In the genomic region with DNA sequence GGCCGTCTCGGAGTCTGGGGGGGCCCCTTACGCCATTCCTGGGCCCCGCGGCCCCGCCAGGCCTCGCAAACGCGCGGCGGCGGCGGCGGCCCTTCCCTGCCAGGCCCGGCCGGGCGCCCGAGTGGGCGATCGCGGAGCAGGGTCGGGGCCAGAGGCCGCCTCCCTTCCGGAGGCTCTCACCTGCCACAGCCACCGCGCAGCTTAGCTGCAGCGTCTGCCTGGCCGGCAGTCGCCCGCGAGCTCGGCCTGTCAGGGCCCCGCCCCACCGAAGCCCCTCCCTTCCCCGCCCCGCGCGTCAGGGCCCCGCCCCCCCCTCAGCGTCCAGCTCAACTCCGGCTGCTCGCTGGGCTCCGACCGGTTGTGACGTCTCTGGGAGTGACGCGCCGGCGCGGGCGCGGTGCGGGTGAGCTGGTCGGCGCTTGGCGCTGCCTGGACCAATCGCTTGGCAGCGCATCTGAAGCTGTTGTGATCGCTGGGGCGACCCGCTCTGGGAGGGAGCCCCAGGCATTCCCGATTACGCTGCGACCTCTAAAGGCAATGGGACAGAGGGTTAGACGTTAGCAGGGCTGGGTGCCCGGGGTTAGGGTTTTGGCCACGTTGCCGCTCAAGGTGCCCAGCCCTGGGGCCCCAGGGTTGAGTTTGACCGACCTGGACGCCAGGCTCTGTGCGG, we compare ENCODE assay signal across 1 cellular context.
TF ChIP-seq lines count a peak whose summit lies in the region.

A gene with protein sequence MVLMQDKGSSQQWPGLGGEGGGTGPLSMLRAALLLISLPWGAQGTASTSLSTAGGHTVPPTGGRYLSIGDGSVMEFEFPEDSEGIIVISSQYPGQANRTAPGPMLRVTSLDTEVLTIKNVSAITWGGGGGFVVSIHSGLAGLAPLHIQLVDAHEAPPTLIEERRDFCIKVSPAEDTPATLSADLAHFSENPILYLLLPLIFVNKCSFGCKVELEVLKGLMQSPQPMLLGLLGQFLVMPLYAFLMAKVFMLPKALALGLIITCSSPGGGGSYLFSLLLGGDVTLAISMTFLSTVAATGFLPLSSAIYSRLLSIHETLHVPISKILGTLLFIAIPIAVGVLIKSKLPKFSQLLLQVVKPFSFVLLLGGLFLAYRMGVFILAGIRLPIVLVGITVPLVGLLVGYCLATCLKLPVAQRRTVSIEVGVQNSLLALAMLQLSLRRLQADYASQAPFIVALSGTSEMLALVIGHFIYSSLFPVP (minus strand): TSS at position 216 of the 670 bp plus-strand sequence. CDS start 1,689 bp downstream, outside the sequence.

TF ChIP-seq in HepG2, 621 proteins besides CTCF, POLR2A, EP300 and RAD21 (continued from another document and continues in another):
- TF ChIP-seq, protein P1, sequence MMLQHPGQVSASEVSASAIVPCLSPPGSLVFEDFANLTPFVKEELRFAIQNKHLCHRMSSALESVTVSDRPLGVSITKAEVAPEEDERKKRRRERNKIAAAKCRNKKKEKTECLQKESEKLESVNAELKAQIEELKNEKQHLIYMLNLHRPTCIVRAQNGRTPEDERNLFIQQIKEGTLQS (CRISPR knock-in tag; IDR thresholded peaks at IDR 0.05): no peak
- TF ChIP-seq KLF13 (CRISPR knock-in tag; IDR thresholded peaks at IDR 0.05) (no peak), MEIS1 (CRISPR knock-in tag; IDR thresholded peaks at IDR 0.05; ENCODE audit: borderline replicate concordance) (no peak), PAWR (CRISPR knock-in tag; IDR thresholded peaks at IDR 0.05; ENCODE audit: borderline replicate concordance) (no peak), ZNF776 (CRISPR knock-in tag; IDR thresholded peaks at IDR 0.05) (no peak), CCAR2 (optimal IDR thresholded peaks at IDR 0.05; ENCODE audit: low read depth, low read length) (no peak), ZNF382 (CRISPR knock-in tag; IDR thresholded peaks at IDR 0.05; ENCODE audit: borderline replicate concordance) (no peak), HDAC1 (CRISPR knock-in tag; IDR thresholded peaks at IDR 0.05) (no peak), NR3C1 (CRISPR knock-in tag; IDR thresholded peaks at IDR 0.05) (no peak), MATR3 (CRISPR knock-in tag; IDR thresholded peaks at IDR 0.05) (no peak), ZNF747 (CRISPR knock-in tag; IDR thresholded peaks at IDR 0.05; ENCODE audit: borderline replicate concordance) (no peak), ATF1 (CRISPR knock-in tag; IDR thresholded peaks at IDR 0.05) (no peak), GATAD2A (CRISPR knock-in tag; IDR thresholded peaks at IDR 0.05) (no peak), SKI (IDR thresholded peaks at IDR 0.05; ENCODE audit: partially characterized antibody) (no peak), ZNF33A (CRISPR knock-in tag; IDR thresholded peaks at IDR 0.05; ENCODE audit: borderline replicate concordance) (no peak), CC2D1A (CRISPR knock-in tag; IDR thresholded peaks at IDR 0.05) (no peak), MZF1 (CRISPR knock-in tag; IDR thresholded peaks at IDR 0.05; ENCODE audit: borderline replicate concordance) (no peak), CEBPB (IDR thresholded peaks at IDR 0.05; ENCODE audit: borderline replicate concordance, low read depth, low read length) (no peak), FOSL2 (CRISPR knock-in tag; IDR thresholded peaks at IDR 0.05) (no peak), RXRA (CRISPR knock-in tag; IDR thresholded peaks at IDR 0.05) (no peak), RBAK (CRISPR knock-in tag; IDR thresholded peaks at IDR 0.05) (no peak), ZNF30 (CRISPR knock-in tag; IDR thresholded peaks at IDR 0.05) (no peak), THYN1 (CRISPR knock-in tag; IDR thresholded peaks at IDR 0.05; ENCODE audit: borderline replicate concordance, low read depth) (no peak), CAMTA2 (CRISPR knock-in tag; IDR thresholded peaks at IDR 0.05; ENCODE audit: borderline replicate concordance) (no peak), ZNF850 (CRISPR knock-in tag; conservative IDR thresholded peaks at IDR 0.05) (no peak), ZNF460 (CRISPR knock-in tag; IDR thresholded peaks at IDR 0.05; ENCODE audit: borderline replicate concordance) (no peak), NCOA2 (CRISPR knock-in tag; IDR thresholded peaks at IDR 0.05) (no peak), ZNF713 (CRISPR knock-in tag; IDR thresholded peaks at IDR 0.05) (no peak), ZNF333 (CRISPR knock-in tag; IDR thresholded peaks at IDR 0.05; ENCODE audit: borderline replicate concordance) (no peak), DPF2 (CRISPR knock-in tag; IDR thresholded peaks at IDR 0.05; ENCODE audit: borderline replicate concordance, low read depth) (no peak), EEA1 (CRISPR knock-in tag; IDR thresholded peaks at IDR 0.05; ENCODE audit: borderline replicate concordance) (no peak), ZNF496 (CRISPR knock-in tag; IDR thresholded peaks at IDR 0.05; ENCODE audit: insufficient replicate concordance) (no peak), PCBP1 (IDR thresholded peaks at IDR 0.05; ENCODE audit: borderline replicate concordance, low read depth, low read length) (no peak), SAP130 (CRISPR knock-in tag; IDR thresholded peaks at IDR 0.05; ENCODE audit: low read depth) (peak; percentile 62), RFXANK (CRISPR knock-in tag; IDR thresholded peaks at IDR 0.05) (no peak), XRCC5 (optimal IDR thresholded peaks at IDR 0.05; ENCODE audit: low read length) (no peak), ESRRA (CRISPR knock-in tag; IDR thresholded peaks at IDR 0.05; ENCODE audit: low read depth) (no peak), ZNF510 (CRISPR knock-in tag; IDR thresholded peaks at IDR 0.05; ENCODE audit: low read depth) (no peak), LCORL (IDR thresholded peaks at IDR 0.05) (no peak), LCORL (CRISPR knock-in tag; IDR thresholded peaks at IDR 0.05) (no peak), ZNF567 (CRISPR knock-in tag; IDR thresholded peaks at IDR 0.05; ENCODE audit: borderline replicate concordance) (no peak), ADNP (CRISPR knock-in tag; IDR thresholded peaks at IDR 0.05) (no peak), BORCS8-MEF2B (CRISPR knock-in tag; IDR thresholded peaks at IDR 0.05) (no peak), MBD4 (IDR thresholded peaks at IDR 0.05; ENCODE audit: borderline replicate concordance, low read length) (no peak), ZNF225 (CRISPR knock-in tag; IDR thresholded peaks at IDR 0.05) (no peak), ZMYM2 (CRISPR knock-in tag; IDR thresholded peaks at IDR 0.05) (no peak), TAF15 (IDR thresholded peaks at IDR 0.05; ENCODE audit: low read depth, low read length, poor library complexity, severe bottlenecking) (no peak)
- TF ChIP-seq, protein P2, sequence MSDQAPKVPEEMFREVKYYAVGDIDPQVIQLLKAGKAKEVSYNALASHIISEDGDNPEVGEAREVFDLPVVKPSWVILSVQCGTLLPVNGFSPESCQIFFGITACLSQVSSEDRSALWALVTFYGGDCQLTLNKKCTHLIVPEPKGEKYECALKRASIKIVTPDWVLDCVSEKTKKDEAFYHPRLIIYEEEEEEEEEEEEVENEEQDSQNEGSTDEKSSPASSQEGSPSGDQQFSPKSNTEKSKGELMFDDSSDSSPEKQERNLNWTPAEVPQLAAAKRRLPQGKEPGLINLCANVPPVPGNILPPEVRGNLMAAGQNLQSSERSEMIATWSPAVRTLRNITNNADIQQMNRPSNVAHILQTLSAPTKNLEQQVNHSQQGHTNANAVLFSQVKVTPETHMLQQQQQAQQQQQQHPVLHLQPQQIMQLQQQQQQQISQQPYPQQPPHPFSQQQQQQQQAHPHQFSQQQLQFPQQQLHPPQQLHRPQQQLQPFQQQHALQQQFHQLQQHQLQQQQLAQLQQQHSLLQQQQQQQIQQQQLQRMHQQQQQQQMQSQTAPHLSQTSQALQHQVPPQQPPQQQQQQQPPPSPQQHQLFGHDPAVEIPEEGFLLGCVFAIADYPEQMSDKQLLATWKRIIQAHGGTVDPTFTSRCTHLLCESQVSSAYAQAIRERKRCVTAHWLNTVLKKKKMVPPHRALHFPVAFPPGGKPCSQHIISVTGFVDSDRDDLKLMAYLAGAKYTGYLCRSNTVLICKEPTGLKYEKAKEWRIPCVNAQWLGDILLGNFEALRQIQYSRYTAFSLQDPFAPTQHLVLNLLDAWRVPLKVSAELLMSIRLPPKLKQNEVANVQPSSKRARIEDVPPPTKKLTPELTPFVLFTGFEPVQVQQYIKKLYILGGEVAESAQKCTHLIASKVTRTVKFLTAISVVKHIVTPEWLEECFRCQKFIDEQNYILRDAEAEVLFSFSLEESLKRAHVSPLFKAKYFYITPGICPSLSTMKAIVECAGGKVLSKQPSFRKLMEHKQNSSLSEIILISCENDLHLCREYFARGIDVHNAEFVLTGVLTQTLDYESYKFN (CRISPR knock-in tag; conservative IDR thresholded peaks at IDR 0.05): no peak
- TF ChIP-seq, protein P3, sequence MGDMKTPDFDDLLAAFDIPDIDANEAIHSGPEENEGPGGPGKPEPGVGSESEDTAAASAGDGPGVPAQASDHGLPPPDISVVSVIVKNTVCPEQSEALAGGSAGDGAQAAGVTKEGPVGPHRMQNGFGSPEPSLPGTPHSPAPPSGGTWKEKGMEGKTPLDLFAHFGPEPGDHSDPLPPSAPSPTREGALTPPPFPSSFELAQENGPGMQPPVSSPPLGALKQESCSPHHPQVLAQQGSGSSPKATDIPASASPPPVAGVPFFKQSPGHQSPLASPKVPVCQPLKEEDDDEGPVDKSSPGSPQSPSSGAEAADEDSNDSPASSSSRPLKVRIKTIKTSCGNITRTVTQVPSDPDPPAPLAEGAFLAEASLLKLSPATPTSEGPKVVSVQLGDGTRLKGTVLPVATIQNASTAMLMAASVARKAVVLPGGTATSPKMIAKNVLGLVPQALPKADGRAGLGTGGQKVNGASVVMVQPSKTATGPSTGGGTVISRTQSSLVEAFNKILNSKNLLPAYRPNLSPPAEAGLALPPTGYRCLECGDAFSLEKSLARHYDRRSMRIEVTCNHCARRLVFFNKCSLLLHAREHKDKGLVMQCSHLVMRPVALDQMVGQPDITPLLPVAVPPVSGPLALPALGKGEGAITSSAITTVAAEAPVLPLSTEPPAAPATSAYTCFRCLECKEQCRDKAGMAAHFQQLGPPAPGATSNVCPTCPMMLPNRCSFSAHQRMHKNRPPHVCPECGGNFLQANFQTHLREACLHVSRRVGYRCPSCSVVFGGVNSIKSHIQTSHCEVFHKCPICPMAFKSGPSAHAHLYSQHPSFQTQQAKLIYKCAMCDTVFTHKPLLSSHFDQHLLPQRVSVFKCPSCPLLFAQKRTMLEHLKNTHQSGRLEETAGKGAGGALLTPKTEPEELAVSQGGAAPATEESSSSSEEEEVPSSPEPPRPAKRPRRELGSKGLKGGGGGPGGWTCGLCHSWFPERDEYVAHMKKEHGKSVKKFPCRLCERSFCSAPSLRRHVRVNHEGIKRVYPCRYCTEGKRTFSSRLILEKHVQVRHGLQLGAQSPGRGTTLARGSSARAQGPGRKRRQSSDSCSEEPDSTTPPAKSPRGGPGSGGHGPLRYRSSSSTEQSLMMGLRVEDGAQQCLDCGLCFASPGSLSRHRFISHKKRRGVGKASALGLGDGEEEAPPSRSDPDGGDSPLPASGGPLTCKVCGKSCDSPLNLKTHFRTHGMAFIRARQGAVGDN (CRISPR knock-in tag; IDR thresholded peaks at IDR 0.05): peak; percentile 51; the same call in 1 of the 2 replicates
- TF ChIP-seq, protein P4, sequence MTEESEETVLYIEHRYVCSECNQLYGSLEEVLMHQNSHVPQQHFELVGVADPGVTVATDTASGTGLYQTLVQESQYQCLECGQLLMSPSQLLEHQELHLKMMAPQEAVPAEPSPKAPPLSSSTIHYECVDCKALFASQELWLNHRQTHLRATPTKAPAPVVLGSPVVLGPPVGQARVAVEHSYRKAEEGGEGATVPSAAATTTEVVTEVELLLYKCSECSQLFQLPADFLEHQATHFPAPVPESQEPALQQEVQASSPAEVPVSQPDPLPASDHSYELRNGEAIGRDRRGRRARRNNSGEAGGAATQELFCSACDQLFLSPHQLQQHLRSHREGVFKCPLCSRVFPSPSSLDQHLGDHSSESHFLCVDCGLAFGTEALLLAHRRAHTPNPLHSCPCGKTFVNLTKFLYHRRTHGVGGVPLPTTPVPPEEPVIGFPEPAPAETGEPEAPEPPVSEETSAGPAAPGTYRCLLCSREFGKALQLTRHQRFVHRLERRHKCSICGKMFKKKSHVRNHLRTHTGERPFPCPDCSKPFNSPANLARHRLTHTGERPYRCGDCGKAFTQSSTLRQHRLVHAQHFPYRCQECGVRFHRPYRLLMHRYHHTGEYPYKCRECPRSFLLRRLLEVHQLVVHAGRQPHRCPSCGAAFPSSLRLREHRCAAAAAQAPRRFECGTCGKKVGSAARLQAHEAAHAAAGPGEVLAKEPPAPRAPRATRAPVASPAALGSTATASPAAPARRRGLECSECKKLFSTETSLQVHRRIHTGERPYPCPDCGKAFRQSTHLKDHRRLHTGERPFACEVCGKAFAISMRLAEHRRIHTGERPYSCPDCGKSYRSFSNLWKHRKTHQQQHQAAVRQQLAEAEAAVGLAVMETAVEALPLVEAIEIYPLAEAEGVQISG (CRISPR knock-in tag; IDR thresholded peaks at IDR 0.05): peak; percentile 48
- TF ChIP-seq, protein P5, sequence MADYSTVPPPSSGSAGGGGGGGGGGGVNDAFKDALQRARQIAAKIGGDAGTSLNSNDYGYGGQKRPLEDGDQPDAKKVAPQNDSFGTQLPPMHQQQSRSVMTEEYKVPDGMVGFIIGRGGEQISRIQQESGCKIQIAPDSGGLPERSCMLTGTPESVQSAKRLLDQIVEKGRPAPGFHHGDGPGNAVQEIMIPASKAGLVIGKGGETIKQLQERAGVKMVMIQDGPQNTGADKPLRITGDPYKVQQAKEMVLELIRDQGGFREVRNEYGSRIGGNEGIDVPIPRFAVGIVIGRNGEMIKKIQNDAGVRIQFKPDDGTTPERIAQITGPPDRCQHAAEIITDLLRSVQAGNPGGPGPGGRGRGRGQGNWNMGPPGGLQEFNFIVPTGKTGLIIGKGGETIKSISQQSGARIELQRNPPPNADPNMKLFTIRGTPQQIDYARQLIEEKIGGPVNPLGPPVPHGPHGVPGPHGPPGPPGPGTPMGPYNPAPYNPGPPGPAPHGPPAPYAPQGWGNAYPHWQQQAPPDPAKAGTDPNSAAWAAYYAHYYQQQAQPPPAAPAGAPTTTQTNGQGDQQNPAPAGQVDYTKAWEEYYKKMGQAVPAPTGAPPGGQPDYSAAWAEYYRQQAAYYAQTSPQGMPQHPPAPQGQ (CRISPR knock-in tag; IDR thresholded peaks at IDR 0.05; ENCODE audit: borderline replicate concordance): no peak
- TF ChIP-seq, protein P6, sequence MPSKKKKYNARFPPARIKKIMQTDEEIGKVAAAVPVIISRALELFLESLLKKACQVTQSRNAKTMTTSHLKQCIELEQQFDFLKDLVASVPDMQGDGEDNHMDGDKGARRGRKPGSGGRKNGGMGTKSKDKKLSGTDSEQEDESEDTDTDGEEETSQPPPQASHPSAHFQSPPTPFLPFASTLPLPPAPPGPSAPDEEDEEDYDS (CRISPR knock-in tag; IDR thresholded peaks at IDR 0.05): peak; percentile 50; the same call in 1 of the 2 replicates
- TF ChIP-seq, protein P7, sequence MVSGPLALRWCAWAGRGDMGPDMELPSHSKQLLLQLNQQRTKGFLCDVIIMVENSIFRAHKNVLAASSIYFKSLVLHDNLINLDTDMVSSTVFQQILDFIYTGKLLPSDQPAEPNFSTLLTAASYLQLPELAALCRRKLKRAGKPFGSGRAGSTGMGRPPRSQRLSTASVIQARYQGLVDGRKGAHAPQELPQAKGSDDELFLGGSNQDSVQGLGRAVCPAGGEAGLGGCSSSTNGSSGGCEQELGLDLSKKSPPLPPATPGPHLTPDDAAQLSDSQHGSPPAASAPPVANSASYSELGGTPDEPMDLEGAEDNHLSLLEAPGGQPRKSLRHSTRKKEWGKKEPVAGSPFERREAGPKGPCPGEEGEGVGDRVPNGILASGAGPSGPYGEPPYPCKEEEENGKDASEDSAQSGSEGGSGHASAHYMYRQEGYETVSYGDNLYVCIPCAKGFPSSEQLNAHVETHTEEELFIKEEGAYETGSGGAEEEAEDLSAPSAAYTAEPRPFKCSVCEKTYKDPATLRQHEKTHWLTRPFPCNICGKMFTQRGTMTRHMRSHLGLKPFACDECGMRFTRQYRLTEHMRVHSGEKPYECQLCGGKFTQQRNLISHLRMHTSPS (CRISPR knock-in tag; IDR thresholded peaks at IDR 0.05; ENCODE audit: low read depth): 0 out of 2 replicates have a peak, but pooled peaks have one; percentile 23
